Comparison of ENCODE assay signal across 1 cellular context in the genomic region with DNA sequence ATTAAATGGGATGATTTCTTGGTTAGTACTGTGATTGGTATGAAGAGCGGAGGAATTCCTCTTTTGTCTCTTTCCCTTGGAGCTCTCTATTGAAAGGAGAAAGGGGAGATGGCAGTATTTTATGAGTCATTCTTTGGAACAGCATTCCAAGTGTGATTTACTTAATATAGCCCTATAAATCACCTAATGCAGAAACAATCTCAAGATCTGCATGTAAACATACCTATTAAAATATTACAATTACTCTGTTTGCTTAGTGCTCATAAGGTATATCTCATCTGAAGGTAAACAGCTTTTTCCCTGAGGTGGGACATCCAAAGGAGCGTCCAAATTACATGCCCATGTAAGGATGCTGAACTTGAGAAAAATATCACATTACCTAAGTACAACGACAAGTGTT.
TF ChIP-seq lines count a peak whose summit lies in the region.

No MANE protein-coding gene starts in this region.

TF ChIP-seq in IMR-90, 13 proteins besides CTCF, POLR2A, EP300 and RAD21 (continued from another document):
- TF ChIP-seq MAZ (IDR thresholded peaks at IDR 0.05; ENCODE audit: borderline replicate concordance, low read depth, low read length) = no peak
- TF ChIP-seq CHD1 (IDR thresholded peaks at IDR 0.05; ENCODE audit: low read depth, low read length) = no peak
